ENCODE assay signal across 15 cellular contexts in the genomic region with DNA sequence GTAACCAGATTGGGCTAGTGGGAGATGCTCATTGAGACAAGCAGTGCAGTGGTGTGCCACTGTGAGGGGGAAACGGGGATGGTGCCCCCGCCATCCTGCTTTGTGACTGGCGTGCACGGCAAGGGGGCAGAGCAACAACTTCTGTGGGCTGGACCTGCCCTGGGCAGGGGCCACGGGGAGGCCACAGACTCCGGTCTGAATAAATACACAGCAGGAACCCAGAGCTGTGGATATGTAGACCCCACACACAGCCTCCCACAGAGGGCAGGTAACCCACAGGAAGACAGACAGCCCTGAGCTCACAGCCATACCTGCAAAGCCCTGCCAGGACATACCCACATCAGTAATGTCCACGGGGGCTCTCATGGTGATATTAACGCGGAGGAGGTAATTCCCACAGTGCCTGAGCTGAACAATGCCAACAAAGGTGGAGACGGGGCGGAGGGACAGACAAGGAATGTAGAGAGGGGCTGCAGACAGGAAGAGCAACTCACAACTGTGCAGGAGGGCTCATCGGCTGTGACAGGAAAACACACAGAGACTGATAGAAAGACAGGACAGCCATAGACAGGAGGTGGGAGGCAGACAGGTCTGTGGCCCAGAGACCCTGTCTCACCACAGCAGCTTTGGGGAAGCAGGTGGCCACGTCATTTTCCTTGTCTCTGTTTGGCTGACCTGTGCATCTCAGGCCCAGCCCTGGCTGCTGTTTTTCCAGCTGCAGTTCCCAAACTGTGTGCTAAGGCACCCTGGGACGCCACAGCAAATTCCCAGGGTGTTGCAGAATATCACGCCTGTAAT. TPM values are rescaled to one million over a fixed set of nuclear protein-coding genes. Genes with fewer than 3 reads are reported as not detected.
"Had no signal": no experiment of that assay in that cellular context is flagged by ENCODE, and none has a peak within 500 bp of the region (broad histone marks: within the 10 kb centered on the region; RNA-seq: fewer than 3 reads in every experiment).

No MANE protein-coding gene starts in this region.

- DNase-seq: activated CD4-positive, alpha-beta T cell treated with anti-CD3 and anti-CD28 coated beads, Interleukin-2, amount 50 U/mL, for 1 hour; activated CD4-positive, CD25-positive, alpha-beta regulatory T cell; anterior cingulate cortex; glutamatergic neuron; immature natural killer cell; left cardiac atrium; naive B cell; nucleus accumbens; SHP77 treated with DMSO at 0.1 percent for 48 hours; T-helper 17 cell; transverse colon had no signal

- H3K27ac ChIP-seq: esophagus muscularis mucosa, transverse colon had no signal

- H3K4me3 ChIP-seq: esophagus muscularis mucosa, lung, transverse colon had no signal

- H3K36me3 ChIP-seq: esophagus muscularis mucosa, transverse colon had no signal

RNA-seq across cellular contexts. Expression of gene WNT3A, which starts 4.9 kb away (rescaled TPM):
- total RNA-seq: esophagus muscularis mucosa, fibroblast of villous mesenchyme, left cardiac atrium, subcutaneous adipose tissue, T-helper 17 cell, transverse colon had no signal
- polyA plus RNA-seq: immature natural killer cell had no signal

RNA-seq across cellular contexts. Expression of gene WNT9A, which starts 54.2 kb away (rescaled TPM):
- polyA plus RNA-seq: immature natural killer cell had no signal
